ENCODE assay signal across 17 cellular contexts in genomic region chr5:126188804-126189203, GRCh38.
"Had no signal": no experiment of that assay in that cellular context is flagged by ENCODE, and none has a peak within 500 bp of the region (broad histone marks: within the 10 kb centered on the region; RNA-seq: fewer than 3 reads in every experiment).

No MANE protein-coding gene starts in this region.

- FAIRE-seq: colon, endometrium, pancreas had no signal

- H3K4me1 ChIP-seq: adrenal gland, left ventricle myocardium inferior, pancreas had no signal

- H3K27ac Mint-ChIP-seq: activated CD4-positive, alpha-beta memory T cell treated with anti-CD3 and anti-CD28 coated beads, Interleukin-2, amount 10 ng/mL, durations not matched to agents 7 days and 5 days; activated naive CD4-positive, alpha-beta T cell treated with anti-CD3 and anti-CD28 coated beads, Interleukin-2, amount 50 U/mL, for 24 hours; memory B cell; stimulated activated memory B cell treated with anti-CD40 and anti-IgM and Interleukin-4, amounts not matched to agents 10 μg/mL and 1 μg/mL and 100 μg/mL, for 72 hours; WTC11 had no signal

- ATAC-seq: activated T-cell treated with anti-CD3 and anti-CD28 coated beads, Interleukin-2, amount 50 U/mL, for 4 hours; esophagus mucosa; pancreas; WTC11 had no signal

- H3K27me3 ChIP-seq: adrenal gland, pancreas had no signal

- H3K36me3 Mint-ChIP-seq: activated naive CD4-positive, alpha-beta T cell treated with anti-CD3 and anti-CD28 coated beads, Interleukin-2, amount 50 U/mL, for 24 hours; memory B cell; stimulated activated memory B cell treated with anti-CD40 and anti-IgM and Interleukin-4, amounts not matched to agents 10 μg/mL and 1 μg/mL and 100 μg/mL, for 72 hours had no signal

- H3K27ac ChIP-seq: adrenal gland, left ventricle myocardium inferior, pancreas had no signal

- H3K4me1 Mint-ChIP-seq: activated CD4-positive, alpha-beta memory T cell treated with anti-CD3 and anti-CD28 coated beads, Interleukin-2, amount 10 ng/mL, durations not matched to agents 7 days and 5 days; activated naive CD4-positive, alpha-beta T cell treated with anti-CD3 and anti-CD28 coated beads, Interleukin-2, amount 50 U/mL, for 24 hours; memory B cell; stimulated activated memory B cell treated with anti-CD40 and anti-IgM and Interleukin-4, amounts not matched to agents 10 μg/mL and 1 μg/mL and 100 μg/mL, for 72 hours had no signal

- H3K9me3 ChIP-seq: adrenal gland, pancreas had no signal

- H3K4me3 Mint-ChIP-seq: activated CD4-positive, alpha-beta memory T cell treated with anti-CD3 and anti-CD28 coated beads, Interleukin-2, amount 10 ng/mL, durations not matched to agents 7 days and 5 days; activated naive CD4-positive, alpha-beta T cell treated with anti-CD3 and anti-CD28 coated beads, Interleukin-2, amount 50 U/mL, for 24 hours; activated T-cell treated with anti-CD3 and anti-CD28 coated beads, Interleukin-2, amount 50 U/mL, for 4 hours; memory B cell; stimulated activated memory B cell treated with anti-CD40 and anti-IgM and Interleukin-4, amounts not matched to agents 10 μg/mL and 1 μg/mL and 100 μg/mL, for 72 hours; WTC11 had no signal

- H3K4me3 ChIP-seq: adrenal gland, left ventricle myocardium inferior, pancreas had no signal

- H3K9me3 Mint-ChIP-seq: activated naive CD4-positive, alpha-beta T cell treated with anti-CD3 and anti-CD28 coated beads, Interleukin-2, amount 50 U/mL, for 24 hours; memory B cell had no signal

- H3K27me3 Mint-ChIP-seq: activated CD4-positive, alpha-beta memory T cell treated with anti-CD3 and anti-CD28 coated beads, Interleukin-2, amount 10 ng/mL, durations not matched to agents 7 days and 5 days; activated naive CD4-positive, alpha-beta T cell treated with anti-CD3 and anti-CD28 coated beads, Interleukin-2, amount 50 U/mL, for 24 hours; memory B cell; stimulated activated memory B cell treated with anti-CD40 and anti-IgM and Interleukin-4, amounts not matched to agents 10 μg/mL and 1 μg/mL and 100 μg/mL, for 72 hours had no signal

- H3K36me3 ChIP-seq: adrenal gland, left ventricle myocardium inferior, pancreas had no signal

- DNase-seq: activated CD4-positive, alpha-beta memory T cell treated with anti-CD3 and anti-CD28 coated beads, Interleukin-2, amount 10 ng/mL, durations not matched to agents 7 days and 5 days; activated CD4-positive, alpha-beta T cell treated with anti-CD3 and anti-CD28 coated beads for 4 hours; activated effector memory CD4-positive, alpha-beta T cell treated with anti-CD3 and anti-CD28 coated beads, Interleukin-2, amount 50 U/mL, for 16 hours; activated T-cell treated with anti-CD3 and anti-CD28 coated beads, Interleukin-2, amount 50 U/mL, for 4 hours; adrenal gland; hypothalamus; left ventricle myocardium inferior; pancreas; stimulated activated CD4-positive, alpha-beta T cell treated with anti-CD3 and anti-CD28 coated beads, Interleukin-2, amount 100 ng/mL, for 48 hours; T-helper 2 cell had no signal
